1 cellular context compared by ENCODE assay signal in the genomic region with DNA sequence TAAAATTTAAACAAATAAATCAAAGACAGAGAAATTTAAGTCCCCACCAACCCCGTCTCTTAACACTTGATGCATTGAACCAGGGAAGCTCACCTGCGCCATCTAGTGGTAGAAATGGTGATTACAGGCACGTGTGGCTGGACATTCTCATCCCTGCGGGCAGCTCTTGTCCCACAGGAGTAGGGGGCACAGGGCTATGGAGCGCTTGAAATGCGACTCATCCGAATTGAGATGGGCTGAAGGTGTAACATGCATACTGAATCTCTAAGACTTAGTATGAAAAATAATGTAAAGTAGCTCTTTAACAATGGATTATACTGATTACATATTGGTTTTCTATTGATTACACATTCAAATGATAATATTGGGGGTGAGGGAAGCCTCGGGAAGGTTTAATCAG.
TF ChIP-seq lines count a peak whose summit lies in the region.

No MANE protein-coding gene starts in this region.

TF ChIP-seq in K562, 482 proteins besides CTCF, POLR2A, EP300 and RAD21 (continued from another document):
- TF ChIP-seq, protein P1, sequence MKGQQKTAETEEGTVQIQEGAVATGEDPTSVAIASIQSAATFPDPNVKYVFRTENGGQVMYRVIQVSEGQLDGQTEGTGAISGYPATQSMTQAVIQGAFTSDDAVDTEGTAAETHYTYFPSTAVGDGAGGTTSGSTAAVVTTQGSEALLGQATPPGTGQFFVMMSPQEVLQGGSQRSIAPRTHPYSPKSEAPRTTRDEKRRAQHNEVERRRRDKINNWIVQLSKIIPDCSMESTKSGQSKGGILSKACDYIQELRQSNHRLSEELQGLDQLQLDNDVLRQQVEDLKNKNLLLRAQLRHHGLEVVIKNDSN (CRISPR knock-in tag; IDR thresholded peaks at IDR 0.05), result peak; percentile 59
- TF ChIP-seq SMAD4 (CRISPR knock-in tag; conservative IDR thresholded peaks at IDR 0.05) (no peak), MAFG (tag; conservative IDR thresholded peaks at IDR 0.05) (no peak), TRIM28 (IDR thresholded peaks at IDR 0.05) (peak; percentile 79; the same call in 1 of the 2 replicates), ZNF41 (CRISPR knock-in tag; conservative IDR thresholded peaks at IDR 0.05) (no peak), SMC3 (conservative IDR thresholded peaks at IDR 0.05; ENCODE audit: insufficient read depth, low read depth, low read length) (peak; percentile 86), ZNF316 (IDR thresholded peaks at IDR 0.05) (peak; percentile 83), TEAD4 (IDR thresholded peaks at IDR 0.05; ENCODE audit: low read length) (0 out of 2 replicates have a peak, but pooled peaks have one; percentile 41), TEAD4 (CRISPR knock-in tag; IDR thresholded peaks at IDR 0.05; ENCODE audit: borderline replicate concordance) (no peak), CXXC5 (CRISPR knock-in tag; IDR thresholded peaks at IDR 0.05) (no peak)
- TF ChIP-seq, protein P2, sequence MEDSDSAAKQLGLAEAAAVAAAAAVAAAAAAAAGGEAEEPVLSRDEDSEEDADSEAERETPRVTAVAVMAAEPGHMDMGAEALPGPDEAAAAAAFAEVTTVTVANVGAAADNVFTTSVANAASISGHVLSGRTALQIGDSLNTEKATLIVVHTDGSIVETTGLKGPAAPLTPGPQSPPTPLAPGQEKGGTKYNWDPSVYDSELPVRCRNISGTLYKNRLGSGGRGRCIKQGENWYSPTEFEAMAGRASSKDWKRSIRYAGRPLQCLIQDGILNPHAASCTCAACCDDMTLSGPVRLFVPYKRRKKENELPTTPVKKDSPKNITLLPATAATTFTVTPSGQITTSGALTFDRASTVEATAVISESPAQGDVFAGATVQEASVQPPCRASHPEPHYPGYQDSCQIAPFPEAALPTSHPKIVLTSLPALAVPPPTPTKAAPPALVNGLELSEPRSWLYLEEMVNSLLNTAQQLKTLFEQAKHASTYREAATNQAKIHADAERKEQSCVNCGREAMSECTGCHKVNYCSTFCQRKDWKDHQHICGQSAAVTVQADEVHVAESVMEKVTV (CRISPR knock-in tag; IDR thresholded peaks at IDR 0.05), result peak; percentile 33
